8 cellular contexts compared by ENCODE assay signal in the genomic region with DNA sequence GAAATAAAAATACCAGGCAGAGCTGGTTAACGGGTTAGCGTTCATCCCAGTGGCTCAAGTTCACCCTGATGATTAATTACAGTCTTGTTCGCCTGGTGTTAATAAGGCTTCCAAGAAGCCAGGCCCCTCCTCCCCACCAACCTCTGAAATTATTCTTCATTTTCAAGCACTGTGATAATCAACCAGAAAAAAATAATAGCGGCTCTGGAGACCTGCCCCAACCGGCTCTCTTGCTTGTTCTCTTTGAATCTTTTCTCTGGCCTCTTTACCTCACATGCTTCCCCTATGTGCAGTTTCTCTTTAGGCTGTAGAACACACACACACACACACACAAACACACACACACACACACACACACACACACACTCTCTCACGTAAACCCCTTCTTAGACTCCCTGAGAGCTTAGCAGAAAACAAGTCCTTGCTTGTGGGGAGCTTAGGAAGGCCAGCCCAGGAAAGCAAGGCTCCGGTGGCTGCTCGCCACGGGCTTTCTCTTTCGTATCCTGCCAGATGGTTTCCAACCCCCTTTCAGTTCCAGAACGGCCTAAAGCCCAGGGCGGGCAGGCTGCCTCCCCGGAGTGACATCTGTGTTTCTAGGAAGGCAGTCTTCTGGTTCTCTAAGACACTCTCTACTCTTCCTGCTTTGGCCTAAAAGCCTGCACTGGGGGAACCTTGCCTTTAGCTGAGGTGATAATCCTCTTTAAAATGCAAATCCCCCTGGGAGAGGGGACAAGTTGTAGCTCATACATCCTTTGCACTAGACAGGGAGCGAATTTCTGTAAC.
DNase-seq lines count a peak whose midpoint lies in the region; TF ChIP-seq lines count a peak whose summit lies in the region.

No MANE protein-coding gene starts in this region.

- H3K4me2 ChIP-seq in H9 (ENCODE audit: insufficient read depth, insufficient read length, low read length): peak overlapping the region; percentile 35

- H3K4me1 ChIP-seq in H9 (ENCODE audit: insufficient read depth, low read length): peaks cover 8% of the 10 kb centered on the region

- no peak overlapping the region; the same call in 1 of the 2 replicates for H3K14ac ChIP-seq in H9 (ENCODE audit: insufficient read depth, low read length)

- H3K4me3 Mint-ChIP-seq in H9 (no peak overlapping the region), glutamatergic neuron (ENCODE audit: unreplicated experiment) (no peak overlapping the region), HFFc6 (no peak overlapping the region)

- no peak overlapping the region for H2BK20ac ChIP-seq in H9 (ENCODE audit: low read depth, low read length, poor library complexity, severe bottlenecking)

- no peak overlapping the region for H2BK12ac ChIP-seq in H9 (ENCODE audit: insufficient read length, low read depth, low read length)

- H3K23me2 ChIP-seq in H9 (ENCODE audit: insufficient read length, low read depth, low read length, poor library complexity, severe bottlenecking): no peaks in the 10 kb centered on the region

- no CpG with 5 or more reads among the region's 14 CpGs for WGBS in H9 (ENCODE audit: extremely low coverage, insufficient read length, low lambda C conversion rate)

- H4K5ac ChIP-seq in H9 (ENCODE audit: insufficient read length, low read depth, low read length): no peak overlapping the region

- no peak overlapping the region for H2BK120ac ChIP-seq in H9 (ENCODE audit: low read depth, low read length, poor library complexity, severe bottlenecking)

- no peak overlapping the region for H4K91ac ChIP-seq in H9 (ENCODE audit: insufficient read length, low read depth, low read length)

- no peak overlapping the region for H2AFZ ChIP-seq in H9 (ENCODE audit: low read length)

- no peak overlapping the region for H2BK5ac ChIP-seq in H9 (ENCODE audit: insufficient read length, low read length)

- no peak overlapping the region for H4K8ac ChIP-seq in H9 (replicated peaks; ENCODE audit: insufficient read length, low read depth, low read length)

- H3K9me3 ChIP-seq in H9 (ENCODE audit: control insufficient read depth, low read depth, low read length): no peaks in the 10 kb centered on the region

- no peak overlapping the region for H3K56ac ChIP-seq in H9 (ENCODE audit: insufficient read length, low read depth, low read length)

- no peak overlapping the region for H3K23ac ChIP-seq in H9 (ENCODE audit: insufficient read length, low read depth, low read length)

- H3K79me2 ChIP-seq in H9 (ENCODE audit: insufficient read depth, low read length): no peaks in the 10 kb centered on the region

- no peak overlapping the region for H3K9ac ChIP-seq in H9 (ENCODE audit: extremely low read depth, insufficient read length, low read length)

- DNase-seq in H9 (peak; percentile 52), NCI-H1105 treated with DMSO at 0.1 percent for 48 hours (lab: John Stamatoyannopoulos, UW) (peak; percentile 97), glutamatergic neuron (peak; percentile 72), pons (ENCODE audit: low spot score) (peak; percentile 70), OCI-M2 (lab: John Stamatoyannopoulos, UW; ENCODE audit: unreplicated experiment) (no peak), HFFc6 (no peak)
- peak; percentile 74 for DNase-seq in activated effector memory CD4-positive, alpha-beta T cell treated with anti-CD3 and anti-CD28 coated beads, Interleukin-2, amount 50 U/mL, for 16 hours

- no peak overlapping the region for H2AK5ac ChIP-seq in H9 (ENCODE audit: insufficient read length, low read length)

- H3K4me1 Mint-ChIP-seq in H9 (peaks cover 8 to 26% of the 10 kb centered on the region in 2 experiments; a peak in 3 of 4 replicates), glutamatergic neuron (ENCODE audit: low read depth, unreplicated experiment) (peaks cover 51% of the 10 kb centered on the region), HFFc6 (ENCODE audit: low read depth) (no peaks in the 10 kb centered on the region)

- H3K27me3 ChIP-seq in H9 (ENCODE audit: insufficient read depth, low read length): no peaks in the 10 kb centered on the region

- H3K27me3 Mint-ChIP-seq in H9 (ENCODE audit: low read depth): peaks cover 2% of the 10 kb centered on the region; the same call in 1 of the 2 replicates
- peaks cover 5% of the 10 kb centered on the region for H3K27me3 Mint-ChIP-seq in glutamatergic neuron (ENCODE audit: unreplicated experiment)
- H3K27me3 Mint-ChIP-seq in HFFc6 (ENCODE audit: insufficient read depth): no peaks in the 10 kb centered on the region; the same call in 1 of the 2 replicates

- no peak overlapping the region for H3K27ac Mint-ChIP-seq in H9
- H3K27ac Mint-ChIP-seq in glutamatergic neuron (ENCODE audit: unreplicated experiment): no peak overlapping the region
- H3K27ac Mint-ChIP-seq in HFFc6: no peak overlapping the region

- no peak overlapping the region for H3K27ac ChIP-seq in H9 (ENCODE audit: insufficient read length, low read depth, low read length)

- H3K9me3 Mint-ChIP-seq in H9: no peaks in the 10 kb centered on the region; a peak in 1 of 5 replicates
- peaks cover 13% of the 10 kb centered on the region for H3K9me3 Mint-ChIP-seq in glutamatergic neuron (ENCODE audit: unreplicated experiment)
- H3K9me3 Mint-ChIP-seq in HFFc6: peaks cover 6% of the 10 kb centered on the region

- H3K18ac ChIP-seq in H9 (ENCODE audit: insufficient read length, low read depth, low read length): no peak overlapping the region

- H3K36me3 Mint-ChIP-seq in H9 (ENCODE audit: insufficient read depth in 1 of 3, low read depth in 3 of 3) (no peaks in the 10 kb centered on the region; a peak in 1 of 7 replicates), glutamatergic neuron (ENCODE audit: unreplicated experiment) (no peaks in the 10 kb centered on the region), HFFc6 (ENCODE audit: low read depth) (no peaks in the 10 kb centered on the region; the same call in 1 of the 2 replicates)

- H3K4ac ChIP-seq in H9 (ENCODE audit: low read depth, low read length): no peak overlapping the region

- H2BK15ac ChIP-seq in H9 (ENCODE audit: low read depth, low read length): no peak overlapping the region

- H3K79me1 ChIP-seq in H9 (ENCODE audit: insufficient read depth, low read depth, low read length, poor library complexity, severe bottlenecking): no peaks in the 10 kb centered on the region

- peak overlapping the region; percentile 0; the same call in 1 of the 2 replicates for H3K4me3 ChIP-seq in GM08714 (ENCODE audit: low read length)

- H3T11ph ChIP-seq in H9 (ENCODE audit: low read length): no peak overlapping the region

- TF ChIP-seq CTCF in H9 (conservative IDR thresholded peaks at IDR 0.05) (no peak), glutamatergic neuron (IDR thresholded peaks at IDR 0.05; ENCODE audit: partially characterized antibody, unreplicated experiment) (no peak), HFFc6 (IDR thresholded peaks at IDR 0.05) (no peak)

- no peaks in the 10 kb centered on the region for H4K20me1 ChIP-seq in H9 (ENCODE audit: control insufficient read depth, insufficient read depth, insufficient read length)

Comparison
In these comparisons a context has a peak if more than half of its experiments do, and no peak if none do; other contexts are left out.
1. DNase-seq: peak in H9 (single experiment), NCI-H1105 treated with DMSO at 0.1 percent for 48 hours (single experiment), activated effector memory CD4-positive, alpha-beta T cell treated with anti-CD3 and anti-CD28 coated beads, Interleukin-2, amount 50 U/mL, for 16 hours (single experiment), glutamatergic neuron (single experiment) and pons (single experiment); none in OCI-M2 (single experiment) and HFFc6 (single experiment).